In genomic region chr11:1998861-1999260, GRCh38 we compare ENCODE assay signal across 23 cellular contexts. TPM values are rescaled to one million over a fixed set of nuclear protein-coding genes. Genes with fewer than 3 reads are reported as not detected.
DNase-seq lines count a peak whose midpoint lies in the region; ATAC-seq and TF ChIP-seq lines count a peak whose summit lies in the region.
"Had no signal": no experiment of that assay in that cellular context is flagged by ENCODE, and none has a peak within 500 bp of the region (broad histone marks: within the 10 kb centered on the region; RNA-seq: fewer than 3 reads in every experiment).

No MANE protein-coding gene starts in this region.

- no peaks in the 10 kb centered on the region for H3K9me3 ChIP-seq in right cardiac atrium (ENCODE audit: control insufficient read depth, low read length)
- H3K9me3 ChIP-seq in gastrocnemius medialis: no peaks in the 10 kb centered on the region
- no peaks in the 10 kb centered on the region for H3K9me3 ChIP-seq in vagina
- H3K9me3 ChIP-seq: A549; BE2C; BLaER1 treated with 17β-estradiol and CSF1 and Interleukin-3, amounts not matched to agents 10 nM and 100 nM had no signal

- DNase-seq in left ventricle myocardium superior (no peak), right cardiac atrium (no peak), left colon (no peak), gastrocnemius medialis (no peak), vagina (ENCODE audit: extremely low spot score in 2 of 2) (no peak), NCI-H1417 (lab: John Stamatoyannopoulos, UW) (no peak)
- DNase-seq: 8988T; ACHN; AML-193; BE2C; CD4-positive, alpha-beta T cell; CD8-positive, alpha-beta memory T cell; DMS 273 treated with DMSO at 0.1 percent for 48 hours; DMS79; EL; GDM1; H9; HFFc6 had no signal

- ATAC-seq in left ventricle myocardium superior (peak; percentile 23), right cardiac atrium (no peak), left colon (peak; percentile 45), gastrocnemius medialis (peak; percentile 35 to 39)
- ATAC-seq: GM23338 had no signal

- H3K4me3 ChIP-seq in right cardiac atrium (ENCODE audit: low read length) (no peak overlapping the region), gastrocnemius medialis (no peak overlapping the region), vagina (no peak overlapping the region)
- H3K4me3 ChIP-seq: A549; BLaER1 treated with 17β-estradiol and CSF1 and Interleukin-3, amounts not matched to agents 10 nM and 100 nM; GM12878; GM23338 had no signal

- H3K27ac ChIP-seq in right cardiac atrium (ENCODE audit: low read length) (no peak overlapping the region), gastrocnemius medialis (no peak overlapping the region), vagina (no peak overlapping the region)
- H3K27ac ChIP-seq: A549; BLaER1 treated with 17β-estradiol and CSF1 and Interleukin-3, amounts not matched to agents 10 nM and 100 nM had no signal

- H3K36me3 ChIP-seq in gastrocnemius medialis: no peaks in the 10 kb centered on the region
- no peaks in the 10 kb centered on the region for H3K36me3 ChIP-seq in vagina
- H3K36me3 ChIP-seq: BE2C; BLaER1 treated with 17β-estradiol and CSF1 and Interleukin-3, amounts not matched to agents 10 nM and 100 nM had no signal

- H3K27me3 ChIP-seq in right cardiac atrium (ENCODE audit: control insufficient read depth, insufficient read depth) (no peaks in the 10 kb centered on the region), gastrocnemius medialis (no peaks in the 10 kb centered on the region), vagina (no peaks in the 10 kb centered on the region)
- H3K27me3 ChIP-seq: BE2C; BLaER1 treated with 17β-estradiol and CSF1 and Interleukin-3, amounts not matched to agents 10 nM and 100 nM had no signal

- intact Hi-C loops in left ventricle myocardium superior (cut with micrococcal nuclease): no loop called here
- intact Hi-C loops in right cardiac atrium (cut with DNase I): no loop called here
- intact Hi-C loops in left colon (cut with DNase I, micrococcal nuclease): no loop called here
- intact Hi-C loops in gastrocnemius medialis (cut with DNase I; ENCODE audit: low total_unique reads): no loop called here
- intact Hi-C loops in vagina (cut with DNase I): no loop called here

- no peaks in the 10 kb centered on the region for H3K4me1 ChIP-seq in right cardiac atrium (ENCODE audit: control insufficient read depth, insufficient read depth, low read length)
- H3K4me1 ChIP-seq in gastrocnemius medialis: no peaks in the 10 kb centered on the region
- H3K4me1 ChIP-seq in vagina: no peaks in the 10 kb centered on the region
- H3K4me1 ChIP-seq: A549; BE2C; BLaER1 treated with 17β-estradiol and CSF1 and Interleukin-3, amounts not matched to agents 10 nM and 100 nM had no signal

- in situ Hi-C loops in gastrocnemius medialis (cut with MboI; ENCODE audit: low sequenced_read_pairs in 4 of 4): no loop called here

- no CpG with 5 or more reads among the region's 15 CpGs for WGBS in right cardiac atrium

- TF ChIP-seq CTCF in gastrocnemius medialis (IDR thresholded peaks at IDR 0.05 in 4 of 5, conservative IDR thresholded peaks at IDR 0.05 in 1 of 5): no peak
- no peak for TF ChIP-seq CTCF in vagina (IDR thresholded peaks at IDR 0.05)

- TF ChIP-seq POLR2A in gastrocnemius medialis (IDR thresholded peaks at IDR 0.05) (no peak), vagina (IDR thresholded peaks at IDR 0.05) (no peak)

RNA-seq across cellular contexts. Expression of gene H19, which starts 1.2 kb away (rescaled TPM):
- total RNA-seq in left ventricle myocardium superior (738 TPM), right cardiac atrium (100 to 1,000 TPM; 279 to 500 (median 401) TPM), left colon (10 to 100 TPM in 1 of 2 donors, 1 to 10 TPM in 1; 7.4 to 14.2 TPM), gastrocnemius medialis (1,000 to 10,000 TPM; 1,088 to 2,877 (median 2,059) TPM), vagina (252 TPM)
- 813 TPM for polyA plus RNA-seq in right cardiac atrium
- total RNA-seq: CD4-positive, alpha-beta T cell; CD8-positive, alpha-beta memory T cell had no signal
- polyA plus RNA-seq: CD14-positive monocyte; CD8-positive, alpha-beta memory T cell had no signal

RNA-seq across cellular contexts. Expression of gene MRPL23, which starts 51.7 kb away (rescaled TPM):
- total RNA-seq in left ventricle myocardium superior (102 TPM), right cardiac atrium (100 to 1,000 TPM in 1 of 4 donors, 10 to 100 TPM in 3; 47.1 to 102 (median 74.8) TPM), left colon (10 to 100 TPM; 65.8 to 79.0 TPM), gastrocnemius medialis (100 to 1,000 TPM; 128 to 243 (median 187) TPM), vagina (148 TPM)
- 108 TPM for polyA plus RNA-seq in right cardiac atrium

Comparison
In these comparisons a context has a peak if more than half of its experiments do, and no peak if none do; other contexts are left out.
1. ATAC-seq: peak in left ventricle myocardium superior (single experiment), left colon (single experiment) and gastrocnemius medialis (2 of 2); none in right cardiac atrium (0 of 2).
2. RNA of gene H19, which starts 1.2 kb away (total RNA-seq): 1,088 to 2,877 TPM in gastrocnemius medialis, 738 TPM in left ventricle myocardium superior (single experiment), 279 to 500 TPM in right cardiac atrium and 252 TPM in vagina (single experiment); 7.4 to 14.2 TPM in left colon; every median in the first group is over 10 times any median in the second.